In the genomic region with DNA sequence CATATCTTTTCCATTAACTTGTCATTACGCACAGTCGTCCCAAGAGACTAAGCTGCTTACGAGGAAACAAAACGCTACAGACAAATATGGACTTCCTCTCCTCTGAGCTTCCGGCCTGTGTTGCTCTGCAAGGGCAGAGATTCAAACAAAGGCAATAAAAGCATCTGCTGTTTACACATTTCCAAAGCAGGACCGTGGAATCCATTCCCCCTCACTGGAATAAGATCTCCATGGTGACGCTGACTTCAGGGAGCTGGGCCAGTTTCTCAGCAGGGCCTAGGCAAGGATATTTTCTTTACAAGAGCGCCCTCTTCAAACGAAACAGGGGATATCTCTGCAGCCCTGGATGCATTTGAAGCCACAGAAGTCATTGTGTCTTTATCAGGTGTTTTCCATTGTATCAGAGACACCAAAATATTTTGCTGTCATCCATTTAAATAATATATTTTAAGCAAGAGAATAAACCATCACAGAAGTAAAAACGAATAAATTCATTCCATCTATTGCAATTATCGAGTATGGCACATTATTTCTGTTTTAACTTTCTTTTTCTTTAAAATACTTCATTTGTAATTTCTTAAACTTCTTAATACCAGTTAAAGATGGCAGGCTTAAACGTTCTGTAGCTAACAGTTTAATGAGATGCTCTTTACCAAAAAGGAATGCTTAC, we compare ENCODE assay signal across 9 cellular contexts.
DNase-seq lines count a peak whose midpoint lies in the region; ATAC-seq and TF ChIP-seq lines count a peak whose summit lies in the region.
"Had no signal": no experiment of that assay in that cellular context is flagged by ENCODE, and none has a peak within 500 bp of the region (broad histone marks: within the 10 kb centered on the region; RNA-seq: fewer than 3 reads in every experiment).

No MANE protein-coding gene starts in this region.

- intact Hi-C loops in Calu3 (cut with micrococcal nuclease; ENCODE audit: unreplicated experiment): loop anchor here (10.0 kb wide), 1 partner anchor 139 kb away; no protein-coding TSS in a partner anchor

- ATAC-seq in HG03442 (IDR thresholded peaks at IDR 0.05; ENCODE audit: unreplicated experiment): peak; percentile 60
- ATAC-seq in left lobe of liver: peak; percentile 67
- no peak for ATAC-seq in stimulated activated naive B cell treated with anti-CD40 and anti-IgM and Interleukin-4, amounts not matched to agents 10 μg/mL and 1 μg/mL and 100 μg/mL, for 72 hours (replicated peaks)

- H3K27me3 ChIP-seq in tibial nerve: no peaks in the 10 kb centered on the region

- no peaks in the 10 kb centered on the region for H3K4me1 Mint-ChIP-seq in Calu3 (ENCODE audit: low read depth, unreplicated experiment)
- no peaks in the 10 kb centered on the region for H3K4me1 Mint-ChIP-seq in stimulated activated naive B cell treated with anti-CD40 and anti-IgM and Interleukin-4, amounts not matched to agents 10 μg/mL and 1 μg/mL and 100 μg/mL, for 72 hours

- no peak overlapping the region for H3K27ac ChIP-seq in coronary artery
- peak overlapping the region in 1 of 4 donors; percentile 55 for H3K27ac ChIP-seq in tibial nerve

- H3K36me3 Mint-ChIP-seq in Calu3 (ENCODE audit: insufficient read depth, unreplicated experiment): no peaks in the 10 kb centered on the region
- no peaks in the 10 kb centered on the region for H3K36me3 Mint-ChIP-seq in stimulated activated naive B cell treated with anti-CD40 and anti-IgM and Interleukin-4, amounts not matched to agents 10 μg/mL and 1 μg/mL and 100 μg/mL, for 72 hours

- peak; percentile 71 to 79 for TF ChIP-seq EP300 in tibial nerve (IDR thresholded peaks at IDR 0.05)

- H3K9me3 ChIP-seq in tibial nerve: no peaks in the 10 kb centered on the region

- H3K27ac Mint-ChIP-seq in Calu3 (ENCODE audit: unreplicated experiment): no peak overlapping the region
- H3K27ac Mint-ChIP-seq in stimulated activated naive B cell treated with anti-CD40 and anti-IgM and Interleukin-4, amounts not matched to agents 10 μg/mL and 1 μg/mL and 100 μg/mL, for 72 hours: no peak overlapping the region

- no peaks in the 10 kb centered on the region for H3K36me3 ChIP-seq in tibial nerve

- H3K4me3 ChIP-seq in coronary artery: peak overlapping the region; percentile 44
- H3K4me3 ChIP-seq in tibial nerve: no peak overlapping the region
- H3K4me3 ChIP-seq: skin epidermis had no signal

- no peak for TF ChIP-seq POLR2A in tibial nerve (IDR thresholded peaks at IDR 0.05)

- no peaks in the 10 kb centered on the region for H3K9me3 Mint-ChIP-seq in Calu3 (ENCODE audit: low read depth, unreplicated experiment)
- H3K9me3 Mint-ChIP-seq in stimulated activated naive B cell treated with anti-CD40 and anti-IgM and Interleukin-4, amounts not matched to agents 10 μg/mL and 1 μg/mL and 100 μg/mL, for 72 hours: peaks cover 0 to 1% of the 10 kb centered on the region in 2 donors

- CTCF ChIA-PET in Calu3 (lab: Charles Lee): no interaction called here

- H3K4me1 ChIP-seq in tibial nerve: peaks cover 0 to 16% (median 2%) of the 10 kb centered on the region in 4 donors

- WGBS in tibial nerve, 2 donors: 7 to 10% methylated on average over 12 of the region's 12 CpGs

- H3K4me3 Mint-ChIP-seq in Calu3 (ENCODE audit: low read depth, unreplicated experiment): no peak overlapping the region
- H3K4me3 Mint-ChIP-seq in stimulated activated naive B cell treated with anti-CD40 and anti-IgM and Interleukin-4, amounts not matched to agents 10 μg/mL and 1 μg/mL and 100 μg/mL, for 72 hours: no peak overlapping the region

- peak; percentile 17 for DNase-seq in Calu3
- peak; percentile 80 for DNase-seq in NCI-H774 (lab: John Stamatoyannopoulos, UW)
- DNase-seq in coronary artery (ENCODE audit: low spot score): peak; percentile 82
- no peak for DNase-seq in left lobe of liver (ENCODE audit: low spot score)
- DNase-seq in tibial nerve (ENCODE audit: low spot score in 2 of 2): peak; percentile 70 to 86
- DNase-seq in stimulated activated naive B cell treated with anti-CD40 and anti-IgM and Interleukin-4, amounts not matched to agents 10 μg/mL and 1 μg/mL and 100 μg/mL, for 72 hours: no peak
- no peak for DNase-seq in HuH-7.5 (ENCODE audit: low spot score)

- no TSS peak for BruUV-seq in Calu3 (replicated peaks; lab: Mats Ljungman, UMichigan)

- peaks cover 29% of the 10 kb centered on the region for H3K27me3 Mint-ChIP-seq in Calu3 (ENCODE audit: unreplicated experiment)
- H3K27me3 Mint-ChIP-seq in stimulated activated naive B cell treated with anti-CD40 and anti-IgM and Interleukin-4, amounts not matched to agents 10 μg/mL and 1 μg/mL and 100 μg/mL, for 72 hours: no peaks in the 10 kb centered on the region

- peak; percentile 34 for TF ChIP-seq CTCF in Calu3 (IDR thresholded peaks at IDR 0.05; ENCODE audit: unreplicated experiment)
- TF ChIP-seq CTCF in coronary artery (IDR thresholded peaks at IDR 0.05): no peak
- TF ChIP-seq CTCF in tibial nerve (IDR thresholded peaks at IDR 0.05): peak; percentile 16 to 65 (median 51)

Comparison
In these comparisons a context has a peak if more than half of its experiments do, and no peak if none do; other contexts are left out.
1. DNase-seq: peak in Calu3 (single experiment), NCI-H774 (single experiment), coronary artery (single experiment) and tibial nerve (2 of 2); none in left lobe of liver (single experiment), stimulated activated naive B cell treated with anti-CD40 and anti-IgM and Interleukin-4, amounts not matched to agents 10 μg/mL and 1 μg/mL and 100 μg/mL, for 72 hours (single experiment) and HuH-7.5 (single experiment).
2. ATAC-seq: peak in HG03442 (single experiment) and left lobe of liver (single experiment); none in stimulated activated naive B cell treated with anti-CD40 and anti-IgM and Interleukin-4, amounts not matched to agents 10 μg/mL and 1 μg/mL and 100 μg/mL, for 72 hours (0 of 2).